8 cellular contexts compared by ENCODE assay signal in the genomic region with DNA sequence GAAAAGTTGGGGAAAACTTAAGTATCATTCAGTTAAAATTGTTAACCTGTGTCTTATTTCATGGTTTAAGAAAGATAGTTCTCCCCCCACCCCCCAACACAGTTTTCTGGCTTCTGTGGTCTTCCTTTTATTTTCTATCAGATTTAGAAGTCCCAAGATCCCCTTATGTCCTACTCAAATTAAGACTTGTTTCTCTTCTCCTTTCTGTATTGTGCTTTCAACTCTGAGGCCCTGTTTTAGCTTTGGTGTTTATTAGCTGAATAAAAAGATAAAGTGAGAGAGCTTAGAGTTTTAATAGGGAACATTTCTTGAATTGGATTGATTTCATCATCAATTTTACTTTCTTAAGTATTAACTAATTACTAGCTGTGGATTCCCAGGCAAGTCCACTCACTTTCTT.
A peak's percentile ranks its signal among the peaks of the same experiment; 100 is the strongest.
DNase-seq lines count a peak whose midpoint lies in the region; ATAC-seq and TF ChIP-seq lines count a peak whose summit lies in the region.

No MANE protein-coding gene starts in this region.

- TF ChIP-seq CTCF in ovary (IDR thresholded peaks at IDR 0.05) = no peak

- H3K27ac ChIP-seq in iPS-18a (ENCODE audit: low read length) (no peak overlapping the region), ovary (no peak overlapping the region)

- H3K27me3 ChIP-seq in iPS-18a (ENCODE audit: control insufficient read depth, insufficient read depth, low read length) (no peaks in the 10 kb centered on the region), ovary (no peaks in the 10 kb centered on the region)

- intact Hi-C loops in ovary (cut with DNase I) = no loop called here

- H3K9me3 ChIP-seq in iPS-18a (ENCODE audit: control insufficient read depth, low read depth, low read length) = no peaks in the 10 kb centered on the region
- no peaks in the 10 kb centered on the region for H3K9me3 ChIP-seq in ovary

- H3K4me1 ChIP-seq in iPS-18a (ENCODE audit: control insufficient read depth, low read depth, low read length) = peaks cover 21% of the 10 kb centered on the region
- H3K4me1 ChIP-seq in ovary (ENCODE audit: insufficient read depth) = peaks cover 5% of the 10 kb centered on the region

- DNase-seq in amygdala (lab: John Stamatoyannopoulos, UW) (no peak), ovary (no peak), NCI-H345 treated with DMSO at 0.1 percent for 48 hours (lab: John Stamatoyannopoulos, UW; ENCODE audit: unreplicated experiment) (no peak)

- TF ChIP-seq POLR2A in ovary (IDR thresholded peaks at IDR 0.05) = no peak

- peak overlapping the region; percentile 14 for H3K9ac ChIP-seq in iPS-18a (ENCODE audit: low read length)

- ATAC-seq in GM18499 (IDR thresholded peaks at IDR 0.05; ENCODE audit: insufficient read depth, unreplicated experiment) (peak; percentile 20), GM21447 (IDR thresholded peaks at IDR 0.05; ENCODE audit: unreplicated experiment) (peak; percentile 68), HG03565 (IDR thresholded peaks at IDR 0.05; ENCODE audit: unreplicated experiment) (peak; percentile 35), HG02981 (IDR thresholded peaks at IDR 0.05; ENCODE audit: unreplicated experiment) (no peak)

- TF ChIP-seq EP300 in ovary (IDR thresholded peaks at IDR 0.05) = no peak

- H3K36me3 ChIP-seq in iPS-18a (ENCODE audit: control insufficient read depth, low read depth, low read length) = no peaks in the 10 kb centered on the region
- no peaks in the 10 kb centered on the region for H3K36me3 ChIP-seq in ovary

- H3K4me3 ChIP-seq in iPS-18a (ENCODE audit: low read length) (no peak overlapping the region), ovary (no peak overlapping the region)
